Comparison of ENCODE assay signal across 11 cellular contexts in genomic region chr2:170818294-170819104, GRCh38. TPM values are rescaled to one million over a fixed set of nuclear protein-coding genes. Genes with fewer than 3 reads are reported as not detected.
DNase-seq lines count a peak whose midpoint lies in the region; TF ChIP-seq lines count a peak whose summit lies in the region.
"Had no signal": no experiment of that assay in that cellular context is flagged by ENCODE, and none has a peak within 500 bp of the region (broad histone marks: within the 10 kb centered on the region; RNA-seq: fewer than 3 reads in every experiment).

No MANE protein-coding gene starts in this region.

- H3K9me3 Mint-ChIP-seq in activated CD4-positive, alpha-beta memory T cell treated with anti-CD3 and anti-CD28 coated beads, Interleukin-2, amount 10 ng/mL, durations not matched to agents 7 days and 5 days: no peaks in the 10 kb centered on the region
- no peaks in the 10 kb centered on the region for H3K9me3 Mint-ChIP-seq in stimulated activated naive CD8-positive, alpha-beta T cell treated with anti-CD3 and anti-CD28 coated beads, Interleukin-15, Interleukin-2, amounts not matched to agents 100 ng/mL and 50 ng/mL, for 24 hours

- peaks cover 67% of the 10 kb centered on the region for H3K4me1 Mint-ChIP-seq in activated CD4-positive, alpha-beta memory T cell treated with anti-CD3 and anti-CD28 coated beads, Interleukin-2, amount 10 ng/mL, durations not matched to agents 7 days and 5 days
- H3K4me1 Mint-ChIP-seq in stimulated activated naive CD8-positive, alpha-beta T cell treated with anti-CD3 and anti-CD28 coated beads, Interleukin-15, Interleukin-2, amounts not matched to agents 100 ng/mL and 50 ng/mL, for 24 hours (ENCODE audit: low read depth): peaks cover 76% of the 10 kb centered on the region

- no CpG with 5 or more reads among the region's 60 CpGs for WGBS in iPS DF 6.9 (ENCODE audit: insufficient coverage, insufficient read length)

- no peaks in the 10 kb centered on the region for H3K36me3 Mint-ChIP-seq in activated CD4-positive, alpha-beta memory T cell treated with anti-CD3 and anti-CD28 coated beads, Interleukin-2, amount 10 ng/mL, durations not matched to agents 7 days and 5 days (ENCODE audit: low read depth)
- H3K36me3 Mint-ChIP-seq in stimulated activated naive CD8-positive, alpha-beta T cell treated with anti-CD3 and anti-CD28 coated beads, Interleukin-15, Interleukin-2, amounts not matched to agents 100 ng/mL and 50 ng/mL, for 24 hours (ENCODE audit: low read depth): no peaks in the 10 kb centered on the region

- CTCF ChIA-PET in activated CD4-positive, alpha-beta memory T cell treated with anti-CD3 and anti-CD28 coated beads, Interleukin-2, amount 10 ng/mL, durations not matched to agents 7 days and 5 days (lab: Charles Lee): interaction anchor here (0.8 to 1.5 kb wide), 6 partner anchors 8 to 106 kb away, joined by 3 to 6 read pairs (median 4); partner anchors contain the start of gene SP5
- CTCF ChIA-PET in HEK293T (lab: Yijun Ruan, JAX): interaction anchor here (0.6 to 0.7 kb wide), 2 partner anchors 340 to 448 kb away, joined by 3 read pairs; no protein-coding TSS in a partner anchor

- peak overlapping the region; percentile 65 for H3K4me3 Mint-ChIP-seq in activated CD4-positive, alpha-beta memory T cell treated with anti-CD3 and anti-CD28 coated beads, Interleukin-2, amount 10 ng/mL, durations not matched to agents 7 days and 5 days
- peak overlapping the region; percentile 65 for H3K4me3 Mint-ChIP-seq in stimulated activated naive CD8-positive, alpha-beta T cell treated with anti-CD3 and anti-CD28 coated beads, Interleukin-15, Interleukin-2, amounts not matched to agents 100 ng/mL and 50 ng/mL, for 24 hours

- no peak overlapping the region for H3K27ac Mint-ChIP-seq in activated CD4-positive, alpha-beta memory T cell treated with anti-CD3 and anti-CD28 coated beads, Interleukin-2, amount 10 ng/mL, durations not matched to agents 7 days and 5 days
- H3K27ac Mint-ChIP-seq in stimulated activated naive CD8-positive, alpha-beta T cell treated with anti-CD3 and anti-CD28 coated beads, Interleukin-15, Interleukin-2, amounts not matched to agents 100 ng/mL and 50 ng/mL, for 24 hours: no peak overlapping the region

- no peaks in the 10 kb centered on the region for H3K9me3 ChIP-seq in iPS DF 6.9 (ENCODE audit: control insufficient read depth, insufficient read depth, low read length)
- H3K9me3 ChIP-seq: lower lobe of right lung had no signal

- H3K36me3 ChIP-seq in iPS DF 6.9 (ENCODE audit: control insufficient read depth, insufficient read depth, low read length): no peaks in the 10 kb centered on the region
- H3K36me3 ChIP-seq: lower lobe of right lung had no signal

- no peak overlapping the region for H3K27ac ChIP-seq in iPS DF 6.9 (ENCODE audit: low read length)
- H3K27ac ChIP-seq: C4-2B, lower lobe of right lung had no signal

- H3K27me3 ChIP-seq in iPS DF 6.9 (ENCODE audit: control insufficient read depth, insufficient read depth, low read length): peaks cover 84% of the 10 kb centered on the region

- POLR2A ChIA-PET in activated CD4-positive, alpha-beta memory T cell treated with anti-CD3 and anti-CD28 coated beads, Interleukin-2, amount 10 ng/mL, durations not matched to agents 7 days and 5 days (lab: Charles Lee): interaction anchor here (0.5 kb wide), 1 partner anchor 409 kb away, joined by 3 read pairs; no protein-coding TSS in a partner anchor
- POLR2A ChIA-PET in HEK293T (lab: Yijun Ruan, JAX): no interaction called here

- H3K4me3 ChIP-seq in iPS DF 6.9 (ENCODE audit: low read length): peak overlapping the region; percentile 25; the same call in 1 of the 2 replicates

- H3K27me3 Mint-ChIP-seq in activated CD4-positive, alpha-beta memory T cell treated with anti-CD3 and anti-CD28 coated beads, Interleukin-2, amount 10 ng/mL, durations not matched to agents 7 days and 5 days: peaks cover 93% of the 10 kb centered on the region
- H3K27me3 Mint-ChIP-seq in stimulated activated naive CD8-positive, alpha-beta T cell treated with anti-CD3 and anti-CD28 coated beads, Interleukin-15, Interleukin-2, amounts not matched to agents 100 ng/mL and 50 ng/mL, for 24 hours: peaks cover 90% of the 10 kb centered on the region

- peak; percentile 22 for DNase-seq in activated T-cell treated with anti-CD3 and anti-CD28 coated beads, Interleukin-2, amount 50 U/mL, for 1 hour
- DNase-seq in activated T-cell treated with anti-CD3 and anti-CD28 coated beads for 4 hours (no peak), iPS DF 6.9 (ENCODE audit: low read depth, low spot score) (no peak), DMS153 (lab: John Stamatoyannopoulos, UW) (no peak), HEK293T (ENCODE audit: extremely low spot score) (no peak), NOMO-1 treated with DMSO at 0.1 percent for 48 hours (lab: John Stamatoyannopoulos, UW; ENCODE audit: unreplicated experiment) (no peak)
- peak; percentile 22 for DNase-seq in activated CD4-positive, alpha-beta memory T cell treated with anti-CD3 and anti-CD28 coated beads, Interleukin-2, amount 10 ng/mL, durations not matched to agents 7 days and 5 days
- DNase-seq: lower lobe of right lung, NCI-H1092 had no signal

- H3K4me1 ChIP-seq in iPS DF 6.9 (ENCODE audit: control insufficient read depth, insufficient read depth, low read length): peaks cover 8% of the 10 kb centered on the region

TF ChIP-seq in HEK293T, 16 proteins besides CTCF, POLR2A, EP300 and RAD21:
- TF ChIP-seq FOXM1 (IDR thresholded peaks at IDR 0.05; ENCODE audit: borderline replicate concordance) (no peak), BHLHE40 (IDR thresholded peaks at IDR 0.05; ENCODE audit: borderline replicate concordance) (no peak), FOXA1 (IDR thresholded peaks at IDR 0.05) (no peak), L3MBTL2 (conservative IDR thresholded peaks at IDR 0.05) (no peak), NFRKB (IDR thresholded peaks at IDR 0.05) (no peak), TARDBP (IDR thresholded peaks at IDR 0.05) (no peak), ZNF384 (IDR thresholded peaks at IDR 0.05) (no peak), ARNT (IDR thresholded peaks at IDR 0.05) (no peak), ELF4 (IDR thresholded peaks at IDR 0.05) (no peak), SUZ12 (IDR thresholded peaks at IDR 0.05) (no peak), CTBP1 (IDR thresholded peaks at IDR 0.05; ENCODE audit: borderline replicate concordance) (no peak), SP1 (IDR thresholded peaks at IDR 0.05) (no peak), FOXK2 (IDR thresholded peaks at IDR 0.05) (no peak), LEF1 (IDR thresholded peaks at IDR 0.05; ENCODE audit: borderline replicate concordance) (no peak), HDGF (IDR thresholded peaks at IDR 0.05; ENCODE audit: borderline replicate concordance) (no peak)

RNA-seq across cellular contexts. Expression of gene GAD1, which starts 1.8 kb away (rescaled TPM):
- total RNA-seq in activated CD4-positive, alpha-beta memory T cell treated with anti-CD3 and anti-CD28 coated beads, Interleukin-2, amount 10 ng/mL, durations not matched to agents 7 days and 5 days: 1 to 10 TPM; 1.5 to 2.2 TPM
- total RNA-seq: lower lobe of right lung had no signal

RNA-seq across cellular contexts. Expression of gene ERICH2, which starts 48.3 kb away (rescaled TPM):
- not detected for total RNA-seq in activated CD4-positive, alpha-beta memory T cell treated with anti-CD3 and anti-CD28 coated beads, Interleukin-2, amount 10 ng/mL, durations not matched to agents 7 days and 5 days

Comparison
In these comparisons a context has a peak if more than half of its experiments do, and no peak if none do; other contexts are left out.
1. DNase-seq: peak in activated T-cell treated with anti-CD3 and anti-CD28 coated beads, Interleukin-2, amount 50 U/mL, for 1 hour (single experiment) and activated CD4-positive, alpha-beta memory T cell treated with anti-CD3 and anti-CD28 coated beads, Interleukin-2, amount 10 ng/mL, durations not matched to agents 7 days and 5 days (single experiment); none in activated T-cell treated with anti-CD3 and anti-CD28 coated beads for 4 hours (single experiment), iPS DF 6.9 (single experiment), DMS153 (single experiment), HEK293T (single experiment) and NOMO-1 treated with DMSO at 0.1 percent for 48 hours (single experiment).